Comparison of ENCODE assay signal across 26 cellular contexts in the genomic region with DNA sequence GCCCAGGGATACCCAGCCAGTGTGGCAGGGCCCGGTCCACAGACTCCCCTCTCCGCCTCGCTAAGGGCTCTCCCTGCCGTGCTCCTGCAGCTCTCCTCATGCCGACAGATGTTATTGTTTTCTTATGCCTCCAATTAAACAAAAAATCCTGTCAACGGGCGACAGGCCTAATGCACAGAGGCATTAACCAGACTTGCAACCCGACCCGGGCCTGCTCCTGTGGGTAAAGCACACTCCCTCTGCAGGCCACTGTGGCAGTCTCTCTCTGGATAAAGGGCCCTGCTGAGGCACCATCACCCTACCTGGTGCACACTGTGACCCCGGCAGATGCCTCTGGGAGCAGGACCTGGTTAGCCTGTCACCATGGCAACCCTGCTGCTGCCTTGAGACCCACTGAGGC. TPM values are rescaled to one million over a fixed set of nuclear protein-coding genes. Genes with fewer than 3 reads are reported as not detected.
DNase-seq lines count a peak whose midpoint lies in the region; ATAC-seq and TF ChIP-seq lines count a peak whose summit lies in the region.
"Had no signal": no experiment of that assay in that cellular context is flagged by ENCODE, and none has a peak within 500 bp of the region (broad histone marks: within the 10 kb centered on the region; RNA-seq: fewer than 3 reads in every experiment).

No MANE protein-coding gene starts in this region.

- H3K56ac ChIP-seq in mesendoderm (ENCODE audit: low read length), result no peak overlapping the region

- no peaks in the 10 kb centered on the region for H3K9me3 ChIP-seq in WERI-Rb-1 (ENCODE audit: severe bottlenecking)
- H3K9me3 ChIP-seq in CD8-positive, alpha-beta T cell (ENCODE audit: low read length), result no peaks in the 10 kb centered on the region
- H3K9me3 ChIP-seq in tibial nerve, result no peaks in the 10 kb centered on the region
- H3K9me3 ChIP-seq: testis had no signal

- no peaks in the 10 kb centered on the region for H3K9me3 Mint-ChIP-seq in CD8-positive, alpha-beta T cell
- H3K9me3 Mint-ChIP-seq: central memory CD8-positive, alpha-beta T cell; natural killer cell treated with Interleukin-12 subunit alpha and Interleukin-12 subunit beta and Interleukin-15 and Interleukin-18, amount 100 ng/mL, for 72 hours; stimulated activated memory B cell treated with anti-CD40 and anti-IgM and Interleukin-4, amounts not matched to agents 10 μg/mL and 1 μg/mL and 100 μg/mL, for 72 hours had no signal

- no peaks in the 10 kb centered on the region for H3K79me2 ChIP-seq in mesendoderm (ENCODE audit: control insufficient read depth, insufficient read depth, low read length)

- H3K27ac ChIP-seq in WERI-Rb-1, result no peak overlapping the region
- H3K27ac ChIP-seq in mesendoderm (ENCODE audit: low read depth, low read length), result no peak overlapping the region
- no peak overlapping the region for H3K27ac ChIP-seq in CD8-positive, alpha-beta T cell (ENCODE audit: low read depth, low read length)
- no peak overlapping the region for H3K27ac ChIP-seq in tibial nerve
- H3K27ac ChIP-seq: epithelial cell of prostate, SK-N-MC, testis had no signal

- H3K9ac ChIP-seq in mesendoderm (ENCODE audit: low read length), result no peak overlapping the region

- H3K36me3 Mint-ChIP-seq in CD8-positive, alpha-beta T cell, result no peaks in the 10 kb centered on the region
- H3K36me3 Mint-ChIP-seq: natural killer cell treated with Interleukin-12 subunit alpha and Interleukin-12 subunit beta and Interleukin-15 and Interleukin-18, amount 100 ng/mL, for 72 hours; stimulated activated memory B cell treated with anti-CD40 and anti-IgM and Interleukin-4, amounts not matched to agents 10 μg/mL and 1 μg/mL and 100 μg/mL, for 72 hours had no signal

- no peak overlapping the region for H2BK15ac ChIP-seq in mesendoderm (replicated peaks; ENCODE audit: low read depth)

- TF ChIP-seq CTCF in WERI-Rb-1 (IDR thresholded peaks at IDR 0.05; ENCODE audit: low read depth, low read length), result peak; percentile 56
- TF ChIP-seq CTCF in CD8-positive, alpha-beta T cell (IDR thresholded peaks at IDR 0.05), result no peak
- TF ChIP-seq CTCF in tibial nerve (IDR thresholded peaks at IDR 0.05), result no peak

- no peak overlapping the region for H3K27ac Mint-ChIP-seq in CD8-positive, alpha-beta T cell
- H3K27ac Mint-ChIP-seq: natural killer cell treated with Interleukin-12 subunit alpha and Interleukin-12 subunit beta and Interleukin-15 and Interleukin-18, amount 100 ng/mL, for 72 hours; stimulated activated memory B cell treated with anti-CD40 and anti-IgM and Interleukin-4, amounts not matched to agents 10 μg/mL and 1 μg/mL and 100 μg/mL, for 72 hours had no signal

- no peak overlapping the region for H3K4me3 Mint-ChIP-seq in CD8-positive, alpha-beta T cell
- H3K4me3 Mint-ChIP-seq: central memory CD8-positive, alpha-beta T cell; natural killer cell treated with Interleukin-12 subunit alpha and Interleukin-12 subunit beta and Interleukin-15 and Interleukin-18, amount 100 ng/mL, for 72 hours; stimulated activated memory B cell treated with anti-CD40 and anti-IgM and Interleukin-4, amounts not matched to agents 10 μg/mL and 1 μg/mL and 100 μg/mL, for 72 hours had no signal

- H2BK120ac ChIP-seq in mesendoderm (ENCODE audit: low read depth, low read length), result no peak overlapping the region

- H3K4me1 ChIP-seq in mesendoderm (ENCODE audit: control insufficient read depth, low read depth, low read length) (no peaks in the 10 kb centered on the region), tibial nerve (no peaks in the 10 kb centered on the region)
- no peaks in the 10 kb centered on the region for H3K4me1 ChIP-seq in CD8-positive, alpha-beta T cell (ENCODE audit: insufficient read depth, low read length)
- H3K4me1 ChIP-seq: testis had no signal

- no peak for ATAC-seq in CD8-positive, alpha-beta T cell
- ATAC-seq in GM21723 (IDR thresholded peaks at IDR 0.05; ENCODE audit: unreplicated experiment), result no peak
- ATAC-seq: activated CD4-positive, CD25-positive, alpha-beta regulatory T cell treated with anti-CD3 and anti-CD28 coated beads, Interleukin-2, amount 50 U/mL, for 24 hours; left colon; natural killer cell treated with Interleukin-12 subunit alpha and Interleukin-12 subunit beta and Interleukin-15 and Interleukin-18, amount 100 ng/mL, for 72 hours; stimulated activated memory B cell treated with anti-CD40 and anti-IgM and Interleukin-4, amounts not matched to agents 10 μg/mL and 1 μg/mL and 100 μg/mL, for 72 hours had no signal

- H3K18ac ChIP-seq in mesendoderm (ENCODE audit: low read length), result no peak overlapping the region

- H3K4me2 ChIP-seq in mesendoderm (ENCODE audit: low read length), result no peak overlapping the region

- intact Hi-C loops in CD8-positive, alpha-beta T cell (cut with DNase I, micrococcal nuclease), result no loop called here

- POLR2A ChIA-PET in CD8-positive, alpha-beta T cell (lab: Charles Lee), result no interaction called here

- no peak overlapping the region for H3K4me3 ChIP-seq in WERI-Rb-1 (ENCODE audit: low read depth, low read length)
- no peak overlapping the region for H3K4me3 ChIP-seq in mesendoderm (ENCODE audit: low read length)
- H3K4me3 ChIP-seq in CD8-positive, alpha-beta T cell (ENCODE audit: low read depth, low read length), result no peak overlapping the region
- no peak overlapping the region for H3K4me3 ChIP-seq in tibial nerve
- H3K4me3 ChIP-seq: SK-N-MC, testis had no signal

- H2BK5ac ChIP-seq in mesendoderm (ENCODE audit: low read length), result no peak overlapping the region

- no peaks in the 10 kb centered on the region for H3K36me3 ChIP-seq in WERI-Rb-1
- H3K36me3 ChIP-seq in mesendoderm (ENCODE audit: control insufficient read depth, insufficient read depth, low read length), result no peaks in the 10 kb centered on the region
- H3K36me3 ChIP-seq in CD8-positive, alpha-beta T cell (ENCODE audit: insufficient read depth, low read length), result no peaks in the 10 kb centered on the region
- H3K36me3 ChIP-seq in tibial nerve, result no peaks in the 10 kb centered on the region

- TF ChIP-seq EP300 in tibial nerve (IDR thresholded peaks at IDR 0.05), result no peak

- TF ChIP-seq POLR2A in tibial nerve (IDR thresholded peaks at IDR 0.05), result no peak

- no peaks in the 10 kb centered on the region for H3K79me1 ChIP-seq in mesendoderm (ENCODE audit: low read length)

- no peak overlapping the region for H4K5ac ChIP-seq in mesendoderm (ENCODE audit: low read length)

- no peak overlapping the region for H4K8ac ChIP-seq in mesendoderm (ENCODE audit: low read depth, low read length)

- H2AK5ac ChIP-seq in mesendoderm (ENCODE audit: low read length), result no peak overlapping the region

- CTCF ChIA-PET in CD8-positive, alpha-beta T cell (lab: Charles Lee), result interaction anchor here (0.6 kb wide), 1 partner anchor 199 kb away, joined by 3 read pairs; no protein-coding TSS in a partner anchor

- H3K4ac ChIP-seq in mesendoderm (ENCODE audit: low read depth, low read length), result no peak overlapping the region

- H3K27me3 ChIP-seq in WERI-Rb-1 (ENCODE audit: insufficient read depth, low read depth, severe bottlenecking) (no peaks in the 10 kb centered on the region), mesendoderm (ENCODE audit: insufficient read depth, low read length, poor library complexity) (no peaks in the 10 kb centered on the region), tibial nerve (no peaks in the 10 kb centered on the region)
- no peaks in the 10 kb centered on the region for H3K27me3 ChIP-seq in CD8-positive, alpha-beta T cell (ENCODE audit: insufficient read depth, low read length)
- H3K27me3 ChIP-seq: testis had no signal

- H3K4me1 Mint-ChIP-seq in CD8-positive, alpha-beta T cell (ENCODE audit: low read depth), result no peaks in the 10 kb centered on the region

- DNase-seq in DMS 273 (lab: John Stamatoyannopoulos, UW; ENCODE audit: unreplicated experiment) (peak; percentile 94), NCI-H128 (lab: John Stamatoyannopoulos, UW; ENCODE audit: unreplicated experiment) (peak; percentile 9), WERI-Rb-1 (peak; percentile 57), mesendoderm (peak; percentile 48), EL (no peak), tibial nerve (ENCODE audit: low spot score in 2 of 2) (no peak)
- DNase-seq in CD8-positive, alpha-beta T cell, result no peak
- DNase-seq: activated naive CD4-positive, alpha-beta T cell treated with anti-CD3 and anti-CD28 coated beads, Interleukin-2, amount 50 U/mL, for 16 hours; DND-41; HCEC 1CT; left colon; midbrain; NCI-H1436; NCI-H2227 treated with DMSO at 0.1 percent for 48 hours; testis had no signal

- no peak overlapping the region for H3K23ac ChIP-seq in mesendoderm (ENCODE audit: low read length)

- no CpG with 5 or more reads among the region's 10 CpGs for WGBS in mesendoderm (ENCODE audit: extremely low coverage, insufficient coverage, low lambda C conversion rate)
- 65 to 68% methylated on average over 10 of the region's 10 CpGs for WGBS in tibial nerve, 2 donors

- peaks cover 21% of the 10 kb centered on the region for H3K27me3 Mint-ChIP-seq in CD8-positive, alpha-beta T cell (ENCODE audit: low read depth)
- H3K27me3 Mint-ChIP-seq: stimulated activated memory B cell treated with anti-CD40 and anti-IgM and Interleukin-4, amounts not matched to agents 10 μg/mL and 1 μg/mL and 100 μg/mL, for 72 hours had no signal

RNA-seq across cellular contexts. Expression of a gene that starts 27.5 kb away (rescaled TPM):
- 0.94 TPM for polyA plus RNA-seq in mesendoderm (2013, experiment 1 of 2)
- polyA plus RNA-seq in mesendoderm (2013, experiment 2 of 2), result 0.81 TPM
- total RNA-seq in CD8-positive, alpha-beta T cell, result not detected
- total RNA-seq in tibial nerve, result not detected
- total RNA-seq: activated CD8-positive, alpha-beta memory T cell treated with anti-CD3 and anti-CD28 coated beads for 36 hours; astrocyte; frontal cortex; M059J; natural killer cell treated with Interleukin-12 subunit alpha and Interleukin-12 subunit beta and Interleukin-15 and Interleukin-18, amount 100 ng/mL, for 72 hours; testis had no signal

RNA-seq across cellular contexts. Expression of a gene that starts 59.8 kb away (rescaled TPM):
- polyA plus RNA-seq in mesendoderm (2013, experiment 1 of 2), result 39.5 TPM
- 35.2 TPM for polyA plus RNA-seq in mesendoderm (2013, experiment 2 of 2)
- total RNA-seq in CD8-positive, alpha-beta T cell, result 10 to 100 TPM; 24.1 to 25.4 TPM
- total RNA-seq in tibial nerve, result 10 to 100 TPM; 30.0 to 60.5 (median 38.6) TPM

Comparison
In these comparisons a context has a peak if more than half of its experiments do, and no peak if none do; other contexts are left out.
1. DNase-seq: peak in DMS 273 (single experiment), NCI-H128 (single experiment), WERI-Rb-1 (single experiment) and mesendoderm (single experiment); none in CD8-positive, alpha-beta T cell (0 of 7), EL (single experiment) and tibial nerve (0 of 2).